In the genomic region with DNA sequence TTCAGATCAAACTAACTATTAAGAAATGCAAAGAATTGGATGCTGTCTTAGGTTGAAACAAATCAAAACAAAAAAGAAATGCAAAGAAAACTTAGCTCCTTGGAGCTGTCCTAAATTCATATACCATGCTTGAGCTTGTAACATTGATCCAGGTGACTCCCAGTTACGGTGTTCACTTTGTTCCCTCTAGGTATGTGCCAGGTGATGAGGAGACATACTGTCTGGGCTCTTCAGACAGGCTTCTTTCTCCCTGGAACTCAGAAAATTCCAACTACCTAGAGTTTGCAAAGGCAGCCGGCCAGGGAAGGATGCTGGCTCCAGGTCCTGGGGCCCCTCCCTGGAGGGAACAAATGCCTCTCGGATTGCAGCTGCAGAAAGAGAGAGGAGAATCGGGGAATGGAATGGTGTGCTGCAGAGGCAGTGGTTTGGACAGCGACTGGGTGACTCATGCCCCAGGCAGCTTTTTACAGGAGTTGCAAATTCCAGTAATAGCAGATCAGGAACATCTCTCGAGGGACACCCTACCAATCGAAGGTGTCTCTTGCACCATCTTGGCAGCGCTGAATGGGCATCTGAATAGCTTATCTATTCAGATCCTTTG, we compare ENCODE assay signal across 14 cellular contexts. TPM values are rescaled to one million over a fixed set of nuclear protein-coding genes. Genes with fewer than 3 reads are reported as not detected.
DNase-seq lines count a peak whose midpoint lies in the region; ATAC-seq and TF ChIP-seq lines count a peak whose summit lies in the region.
"Had no signal": no experiment of that assay in that cellular context is flagged by ENCODE, and none has a peak within 500 bp of the region (broad histone marks: within the 10 kb centered on the region; RNA-seq: fewer than 3 reads in every experiment).

No MANE protein-coding gene starts in this region.

- H2BK120ac ChIP-seq in mesenchymal stem cell (ENCODE audit: low read depth, low read length): no peak overlapping the region

- H3K79me1 ChIP-seq in mesenchymal stem cell (replicated peaks; ENCODE audit: low read length, poor library complexity, severe bottlenecking): no peaks in the 10 kb centered on the region

- TF ChIP-seq CTCF in Caco-2 (IDR thresholded peaks at IDR 0.05; ENCODE audit: insufficient read depth in 1 of 2, low read depth in 1 of 2, low read length in 1 of 2, severe bottlenecking in 1 of 2, unreplicated experiment in 1 of 2) (no peak), progenitor cell of endocrine pancreas (IDR thresholded peaks at IDR 0.05; ENCODE audit: unreplicated experiment) (no peak), BE2C (IDR thresholded peaks at IDR 0.05; ENCODE audit: low read depth, low read length) (no peak)

- peak overlapping the region; percentile 77 for H3K27ac ChIP-seq in caudate nucleus (ENCODE audit: low read depth, low read length)
- H3K27ac ChIP-seq in mesenchymal stem cell (ENCODE audit: low read length, poor library complexity, severe bottlenecking): no peak overlapping the region

- H3K27me3 ChIP-seq in Caco-2 (replicated peaks; ENCODE audit: control insufficient read depth, insufficient read depth, low read length): no peaks in the 10 kb centered on the region; the same call in 1 of the 2 replicates
- H3K27me3 ChIP-seq in mesenchymal stem cell (ENCODE audit: control insufficient read depth in 1 of 2, insufficient read depth in 1 of 2, low read length in 2 of 2): peaks cover 29 to 67% of the 10 kb centered on the region in 2 experiments
- peaks cover 47% of the 10 kb centered on the region for H3K27me3 ChIP-seq in BE2C

- no peak overlapping the region for H2BK12ac ChIP-seq in mesenchymal stem cell (ENCODE audit: low read length in 2 of 2)

- H3K9ac ChIP-seq in mesenchymal stem cell (ENCODE audit: low read length): no peak overlapping the region

- peak overlapping the region; percentile 27 for H3K4me2 ChIP-seq in mesenchymal stem cell (ENCODE audit: low read length, poor library complexity, severe bottlenecking)

- H3K4me3 ChIP-seq in Caco-2 (ENCODE audit: low read depth, low read length) (no peak overlapping the region), mesenchymal stem cell (ENCODE audit: insufficient read depth in 1 of 2, low read depth in 1 of 2, low read length in 2 of 2) (no peak overlapping the region), BE2C (ENCODE audit: low read depth, low read length) (no peak overlapping the region)
- H3K4me3 ChIP-seq: mucosa of descending colon had no signal

- intact Hi-C loops in Caco-2 (cut with micrococcal nuclease; ENCODE audit: unreplicated experiment): no loop called here

- no peak overlapping the region for H3K14ac ChIP-seq in mesenchymal stem cell (ENCODE audit: low read length in 2 of 2)

- H3K27ac Mint-ChIP-seq in Caco-2 (ENCODE audit: unreplicated experiment): no peak overlapping the region
- H3K27ac Mint-ChIP-seq in progenitor cell of endocrine pancreas: no peak overlapping the region
- H3K27ac Mint-ChIP-seq in T-cell: no peak overlapping the region
- H3K27ac Mint-ChIP-seq: activated B cell treated with CpG ODN at 0.5 μM for 24 hours had no signal

- H3K4me1 ChIP-seq in Caco-2 (0 out of 2 replicates have a peak, but pooled peaks cover 4% of the 10 kb centered on the region), mesenchymal stem cell (ENCODE audit: control insufficient read depth, insufficient read depth, low read depth, low read length) (peaks cover 5% of the 10 kb centered on the region), BE2C (no peaks in the 10 kb centered on the region)

- H3K36me3 Mint-ChIP-seq in Caco-2 (ENCODE audit: insufficient read depth, unreplicated experiment): no peaks in the 10 kb centered on the region
- no peaks in the 10 kb centered on the region for H3K36me3 Mint-ChIP-seq in progenitor cell of endocrine pancreas (ENCODE audit: insufficient read depth)
- H3K36me3 Mint-ChIP-seq in T-cell: no peaks in the 10 kb centered on the region

- no peak overlapping the region for H4K91ac ChIP-seq in mesenchymal stem cell (ENCODE audit: low read length)

- H3K4me1 Mint-ChIP-seq in Caco-2 (ENCODE audit: low read depth, unreplicated experiment) (no peaks in the 10 kb centered on the region), progenitor cell of endocrine pancreas (ENCODE audit: low read depth) (no peaks in the 10 kb centered on the region), T-cell (no peaks in the 10 kb centered on the region)
- H3K4me1 Mint-ChIP-seq: activated B cell treated with CpG ODN at 0.5 μM for 24 hours had no signal

- no peak overlapping the region for H3K18ac ChIP-seq in mesenchymal stem cell (ENCODE audit: low read depth in 1 of 2, low read length in 2 of 2)

- no peak overlapping the region for H2AFZ ChIP-seq in mesenchymal stem cell (ENCODE audit: low read depth, low read length)

- H3K9me3 Mint-ChIP-seq in Caco-2 (ENCODE audit: unreplicated experiment): no peaks in the 10 kb centered on the region
- no peaks in the 10 kb centered on the region for H3K9me3 Mint-ChIP-seq in progenitor cell of endocrine pancreas (ENCODE audit: low read depth)
- no peaks in the 10 kb centered on the region for H3K9me3 Mint-ChIP-seq in T-cell
- H3K9me3 Mint-ChIP-seq: activated B cell treated with CpG ODN at 0.5 μM for 24 hours had no signal

- 18% methylated on average over 8 of the region's 8 CpGs for WGBS in mesenchymal stem cell

- H3K4me3 Mint-ChIP-seq in Caco-2 (ENCODE audit: unreplicated experiment) (no peak overlapping the region), progenitor cell of endocrine pancreas (ENCODE audit: low read depth) (no peak overlapping the region), T-cell (no peak overlapping the region)
- H3K4me3 Mint-ChIP-seq: activated B cell treated with CpG ODN at 0.5 μM for 24 hours had no signal

- DNase-seq in Caco-2: peak; percentile 49 to 60
- peak; percentile 78 for DNase-seq in LHCN-M2 (ENCODE audit: low read depth)
- DNase-seq in caudate nucleus (lab: John Stamatoyannopoulos, UW): peak in 6 of 61 donors; percentile 16 to 60 (median 30)
- DNase-seq in mesenchymal stem cell: peak; percentile 46
- no peak for DNase-seq in progenitor cell of endocrine pancreas (ENCODE audit: low spot score, unreplicated experiment)
- no peak for DNase-seq in T-cell
- DNase-seq in stimulated activated naive CD4-positive, alpha-beta T cell treated with Interleukin-2 at 50 U/mL for 16 hours (lab: John Stamatoyannopoulos, UW): no peak
- no peak for DNase-seq in BE2C
- DNase-seq: activated B cell treated with CpG ODN at 0.5 μM for 24 hours; activated naive CD4-positive, alpha-beta T cell treated with Interleukin-2 at 50 U/mL for 16 hours; erythroblast; mucosa of descending colon; NCI-H748 treated with DMSO at 0.1 percent for 48 hours; substantia nigra had no signal

- H3K9me3 ChIP-seq in Caco-2: no peaks in the 10 kb centered on the region
- no peaks in the 10 kb centered on the region for H3K9me3 ChIP-seq in mesenchymal stem cell (ENCODE audit: control insufficient read depth, low read length)
- no peaks in the 10 kb centered on the region for H3K9me3 ChIP-seq in BE2C
- H3K9me3 ChIP-seq: mucosa of descending colon had no signal

- POLR2A ChIA-PET in Caco-2 (lab: Charles Lee): no interaction called here
- POLR2A ChIA-PET in T-cell (lab: Charles Lee): no interaction called here

- H3K36me3 ChIP-seq in Caco-2 (ENCODE audit: control insufficient read depth, insufficient read depth, low read length) (no peaks in the 10 kb centered on the region), mesenchymal stem cell (ENCODE audit: control insufficient read depth in 1 of 2, insufficient read depth in 2 of 2, low read depth in 1 of 2, low read length in 2 of 2) (no peaks in the 10 kb centered on the region), BE2C (no peaks in the 10 kb centered on the region)

- no peak overlapping the region for H3K23ac ChIP-seq in mesenchymal stem cell (ENCODE audit: low read length in 2 of 2)

- BruUV-seq in Caco-2 (replicated peaks; lab: Mats Ljungman, UMichigan): no TSS peak

- no peak overlapping the region for H3K4ac ChIP-seq in mesenchymal stem cell (ENCODE audit: low read depth in 1 of 2, low read length in 2 of 2)

- no peak overlapping the region for H2AK5ac ChIP-seq in mesenchymal stem cell (ENCODE audit: low read length, severe bottlenecking)

- ATAC-seq in T-cell (replicated peaks in 1 of 4): no peak
- ATAC-seq: mucosa of descending colon had no signal

- H2BK15ac ChIP-seq in mesenchymal stem cell (ENCODE audit: low read depth, poor library complexity, severe bottlenecking): no peak overlapping the region

- H3K27me3 Mint-ChIP-seq in Caco-2 (ENCODE audit: insufficient read depth, unreplicated experiment) (peaks cover 4% of the 10 kb centered on the region), progenitor cell of endocrine pancreas (peaks cover 38% of the 10 kb centered on the region), T-cell (peaks cover 3 to 10% of the 10 kb centered on the region in 2 donors)

- no peak overlapping the region for H4K8ac ChIP-seq in mesenchymal stem cell (ENCODE audit: low read length)

- CTCF ChIA-PET in Caco-2 (lab: Charles Lee) (interaction anchor here (0.9 kb wide), 1 partner anchor 19 kb away, joined by 3 read pairs; no protein-coding TSS in a partner anchor), T-cell (lab: Charles Lee) (interaction anchor here (0.5 to 1.0 kb wide), 2 partner anchors 50 to 1566 kb away, joined by 3 to 12 read pairs; no protein-coding TSS in a partner anchor)

- no peak overlapping the region for H2BK5ac ChIP-seq in mesenchymal stem cell (ENCODE audit: low read depth, low read length, poor library complexity, severe bottlenecking)

RNA-seq across cellular contexts. Expression of a gene that starts 12.3 kb away (rescaled TPM):
- total RNA-seq in Caco-2 (2022): not detected in 2 replicates
- total RNA-seq in LHCN-M2 (2014; rRNA removed): 2.0 and 2.4 TPM in 2 replicates
- 1.4 TPM for polyA plus RNA-seq in LHCN-M2 (2012)
- 0.32 TPM for polyA plus RNA-seq in mesenchymal stem cell (2013, experiment 1 of 2)
- 0.26 TPM for polyA plus RNA-seq in mesenchymal stem cell (2013, experiment 2 of 2)
- total RNA-seq in progenitor cell of endocrine pancreas: 4.0 and 4.2 TPM in 2 replicates
- total RNA-seq in T-cell: 1 to 10 TPM; 1.9 to 5.3 (median 4.3) TPM
- 1.4 TPM for polyA plus RNA-seq in BE2C (2012; ENCODE audit: insufficient read depth, insufficient read length, low read depth)

Comparison
In these comparisons a context has a peak if more than half of its experiments do, and no peak if none do; other contexts are left out.
1. DNase-seq: peak in Caco-2 (2 of 2), LHCN-M2 (single experiment) and mesenchymal stem cell (single experiment); none in progenitor cell of endocrine pancreas (single experiment), T-cell (0 of 34), stimulated activated naive CD4-positive, alpha-beta T cell treated with Interleukin-2 at 50 U/mL for 16 hours (single experiment) and BE2C (single experiment).